In the genomic region with DNA sequence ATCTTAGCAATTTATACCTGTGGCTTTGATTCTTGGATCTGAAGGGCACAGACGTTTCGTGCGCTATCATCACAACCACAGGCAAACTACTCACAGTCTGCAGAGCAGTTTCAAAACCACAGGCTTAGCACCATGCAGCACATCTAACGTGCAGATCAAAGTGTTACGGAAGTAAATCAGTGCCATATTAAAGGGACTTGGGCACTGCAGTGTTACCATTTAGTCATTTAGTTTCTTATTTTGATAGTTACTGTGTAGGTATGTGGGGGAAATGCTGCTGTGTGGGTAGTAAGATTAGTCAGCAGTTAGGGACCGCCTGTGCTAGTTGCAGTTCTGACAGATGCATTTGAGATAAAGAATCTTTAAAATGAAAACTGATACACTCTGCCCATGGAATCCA, we compare ENCODE assay signal across 1 cellular context.
TF ChIP-seq lines count a peak whose summit lies in the region.

No MANE protein-coding gene starts in this region.

TF ChIP-seq in K562, 482 proteins besides CTCF, POLR2A, EP300 and RAD21 (continued from another document and continues in another):
- TF ChIP-seq ZNF184 (CRISPR knock-in tag; IDR thresholded peaks at IDR 0.05) (no peak), TSC22D4 (tag; IDR thresholded peaks at IDR 0.05) (no peak), FOXK1 (CRISPR knock-in tag; IDR thresholded peaks at IDR 0.05; ENCODE audit: borderline replicate concordance) (no peak), ZNF766 (CRISPR knock-in tag; conservative IDR thresholded peaks at IDR 0.05) (no peak), KLF16 (IDR thresholded peaks at IDR 0.05) (peak; percentile 26; the same call in 1 of the 2 replicates), BACH1 (tag; IDR thresholded peaks at IDR 0.05) (no peak), SPI1 (IDR thresholded peaks at IDR 0.05; ENCODE audit: borderline replicate concordance, low read depth, low read length) (no peak), PTTG1 (tag; IDR thresholded peaks at IDR 0.05; ENCODE audit: low read depth) (no peak), ZNF12 (CRISPR knock-in tag; IDR thresholded peaks at IDR 0.05) (no peak), RCOR1 (IDR thresholded peaks at IDR 0.05; ENCODE audit: borderline replicate concordance in 1 of 2, low read depth in 2 of 2, low read length in 2 of 2) (no peak), RB1 (IDR thresholded peaks at IDR 0.05; ENCODE audit: low read depth) (no peak), ZNF324 (CRISPR knock-in tag; IDR thresholded peaks at IDR 0.05) (no peak), ZFPM2 (CRISPR knock-in tag; IDR thresholded peaks at IDR 0.05) (no peak), NFIX (CRISPR knock-in tag; IDR thresholded peaks at IDR 0.05; ENCODE audit: low read depth) (no peak), ZBTB43 (CRISPR knock-in tag; IDR thresholded peaks at IDR 0.05) (no peak), TEAD1 (CRISPR knock-in tag; IDR thresholded peaks at IDR 0.05) (no peak), TRIM24 (IDR thresholded peaks at IDR 0.05) (no peak), ASH1L (IDR thresholded peaks at IDR 0.05; ENCODE audit: borderline replicate concordance, low read depth, partially characterized antibody) (no peak), KAT8 (IDR thresholded peaks at IDR 0.05; ENCODE audit: low read depth) (no peak), ZNF277 (CRISPR knock-in tag; IDR thresholded peaks at IDR 0.05; ENCODE audit: borderline replicate concordance) (no peak), ETV5 (CRISPR knock-in tag; IDR thresholded peaks at IDR 0.05; ENCODE audit: low read depth) (no peak), PHTF2 (CRISPR knock-in tag; IDR thresholded peaks at IDR 0.05) (no peak), RREB1 (CRISPR knock-in tag; IDR thresholded peaks at IDR 0.05) (no peak), TCF7 (IDR thresholded peaks at IDR 0.05; ENCODE audit: borderline replicate concordance) (peak; percentile 71; the same call in 1 of the 2 replicates), ETV6 (IDR thresholded peaks at IDR 0.05; ENCODE audit: borderline replicate concordance in 1 of 2, low read depth in 2 of 2, low read length in 1 of 2) (no peak), ETV6 (CRISPR knock-in tag; IDR thresholded peaks at IDR 0.05; ENCODE audit: borderline replicate concordance) (no peak), SNIP1 (IDR thresholded peaks at IDR 0.05; ENCODE audit: low read depth) (no peak)
- TF ChIP-seq, protein P1, sequence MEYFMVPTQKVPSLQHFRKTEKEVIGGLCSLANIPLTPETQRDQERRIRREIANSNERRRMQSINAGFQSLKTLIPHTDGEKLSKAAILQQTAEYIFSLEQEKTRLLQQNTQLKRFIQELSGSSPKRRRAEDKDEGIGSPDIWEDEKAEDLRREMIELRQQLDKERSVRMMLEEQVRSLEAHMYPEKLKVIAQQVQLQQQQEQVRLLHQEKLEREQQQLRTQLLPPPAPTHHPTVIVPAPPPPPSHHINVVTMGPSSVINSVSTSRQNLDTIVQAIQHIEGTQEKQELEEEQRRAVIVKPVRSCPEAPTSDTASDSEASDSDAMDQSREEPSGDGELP (CRISPR knock-in tag; IDR thresholded peaks at IDR 0.05; ENCODE audit: borderline replicate concordance): no peak
- TF ChIP-seq, protein P2, sequence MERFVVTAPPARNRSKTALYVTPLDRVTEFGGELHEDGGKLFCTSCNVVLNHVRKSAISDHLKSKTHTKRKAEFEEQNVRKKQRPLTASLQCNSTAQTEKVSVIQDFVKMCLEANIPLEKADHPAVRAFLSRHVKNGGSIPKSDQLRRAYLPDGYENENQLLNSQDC (CRISPR knock-in tag; IDR thresholded peaks at IDR 0.05): no peak
- TF ChIP-seq, protein P3, sequence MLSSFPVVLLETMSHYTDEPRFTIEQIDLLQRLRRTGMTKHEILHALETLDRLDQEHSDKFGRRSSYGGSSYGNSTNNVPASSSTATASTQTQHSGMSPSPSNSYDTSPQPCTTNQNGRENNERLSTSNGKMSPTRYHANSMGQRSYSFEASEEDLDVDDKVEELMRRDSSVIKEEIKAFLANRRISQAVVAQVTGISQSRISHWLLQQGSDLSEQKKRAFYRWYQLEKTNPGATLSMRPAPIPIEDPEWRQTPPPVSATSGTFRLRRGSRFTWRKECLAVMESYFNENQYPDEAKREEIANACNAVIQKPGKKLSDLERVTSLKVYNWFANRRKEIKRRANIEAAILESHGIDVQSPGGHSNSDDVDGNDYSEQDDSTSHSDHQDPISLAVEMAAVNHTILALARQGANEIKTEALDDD (IDR thresholded peaks at IDR 0.05): peak; percentile 69
- TF ChIP-seq, protein P4, sequence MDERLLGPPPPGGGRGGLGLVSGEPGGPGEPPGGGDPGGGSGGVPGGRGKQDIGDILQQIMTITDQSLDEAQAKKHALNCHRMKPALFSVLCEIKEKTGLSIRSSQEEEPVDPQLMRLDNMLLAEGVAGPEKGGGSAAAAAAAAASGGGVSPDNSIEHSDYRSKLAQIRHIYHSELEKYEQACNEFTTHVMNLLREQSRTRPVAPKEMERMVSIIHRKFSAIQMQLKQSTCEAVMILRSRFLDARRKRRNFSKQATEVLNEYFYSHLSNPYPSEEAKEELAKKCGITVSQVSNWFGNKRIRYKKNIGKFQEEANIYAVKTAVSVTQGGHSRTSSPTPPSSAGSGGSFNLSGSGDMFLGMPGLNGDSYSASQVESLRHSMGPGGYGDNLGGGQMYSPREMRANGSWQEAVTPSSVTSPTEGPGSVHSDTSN (CRISPR knock-in tag; IDR thresholded peaks at IDR 0.05; ENCODE audit: low read depth): no peak
- TF ChIP-seq, protein P4 (tag; conservative IDR thresholded peaks at IDR 0.05; ENCODE audit: low read depth): no peak
- TF ChIP-seq, protein P5, sequence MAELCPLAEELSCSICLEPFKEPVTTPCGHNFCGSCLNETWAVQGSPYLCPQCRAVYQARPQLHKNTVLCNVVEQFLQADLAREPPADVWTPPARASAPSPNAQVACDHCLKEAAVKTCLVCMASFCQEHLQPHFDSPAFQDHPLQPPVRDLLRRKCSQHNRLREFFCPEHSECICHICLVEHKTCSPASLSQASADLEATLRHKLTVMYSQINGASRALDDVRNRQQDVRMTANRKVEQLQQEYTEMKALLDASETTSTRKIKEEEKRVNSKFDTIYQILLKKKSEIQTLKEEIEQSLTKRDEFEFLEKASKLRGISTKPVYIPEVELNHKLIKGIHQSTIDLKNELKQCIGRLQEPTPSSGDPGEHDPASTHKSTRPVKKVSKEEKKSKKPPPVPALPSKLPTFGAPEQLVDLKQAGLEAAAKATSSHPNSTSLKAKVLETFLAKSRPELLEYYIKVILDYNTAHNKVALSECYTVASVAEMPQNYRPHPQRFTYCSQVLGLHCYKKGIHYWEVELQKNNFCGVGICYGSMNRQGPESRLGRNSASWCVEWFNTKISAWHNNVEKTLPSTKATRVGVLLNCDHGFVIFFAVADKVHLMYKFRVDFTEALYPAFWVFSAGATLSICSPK (IDR thresholded peaks at IDR 0.05; ENCODE audit: borderline replicate concordance): no peak
- TF ChIP-seq, protein P6, sequence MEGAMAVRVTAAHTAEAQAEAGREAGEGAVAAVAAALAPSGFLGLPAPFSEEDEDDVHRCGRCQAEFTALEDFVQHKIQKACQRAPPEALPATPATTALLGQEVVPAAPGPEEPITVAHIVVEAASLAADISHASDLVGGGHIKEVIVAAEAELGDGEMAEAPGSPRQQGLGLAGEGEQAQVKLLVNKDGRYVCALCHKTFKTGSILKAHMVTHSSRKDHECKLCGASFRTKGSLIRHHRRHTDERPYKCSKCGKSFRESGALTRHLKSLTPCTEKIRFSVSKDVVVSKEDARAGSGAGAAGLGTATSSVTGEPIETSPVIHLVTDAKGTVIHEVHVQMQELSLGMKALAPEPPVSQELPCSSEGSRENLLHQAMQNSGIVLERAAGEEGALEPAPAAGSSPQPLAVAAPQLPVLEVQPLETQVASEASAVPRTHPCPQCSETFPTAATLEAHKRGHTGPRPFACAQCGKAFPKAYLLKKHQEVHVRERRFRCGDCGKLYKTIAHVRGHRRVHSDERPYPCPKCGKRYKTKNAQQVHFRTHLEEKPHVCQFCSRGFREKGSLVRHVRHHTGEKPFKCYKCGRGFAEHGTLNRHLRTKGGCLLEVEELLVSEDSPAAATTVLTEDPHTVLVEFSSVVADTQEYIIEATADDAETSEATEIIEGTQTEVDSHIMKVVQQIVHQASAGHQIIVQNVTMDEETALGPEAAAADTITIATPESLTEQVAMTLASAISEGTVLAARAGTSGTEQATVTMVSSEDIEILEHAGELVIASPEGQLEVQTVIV (CRISPR knock-in tag; IDR thresholded peaks at IDR 0.05; ENCODE audit: borderline replicate concordance): no peak
- TF ChIP-seq, protein P7, sequence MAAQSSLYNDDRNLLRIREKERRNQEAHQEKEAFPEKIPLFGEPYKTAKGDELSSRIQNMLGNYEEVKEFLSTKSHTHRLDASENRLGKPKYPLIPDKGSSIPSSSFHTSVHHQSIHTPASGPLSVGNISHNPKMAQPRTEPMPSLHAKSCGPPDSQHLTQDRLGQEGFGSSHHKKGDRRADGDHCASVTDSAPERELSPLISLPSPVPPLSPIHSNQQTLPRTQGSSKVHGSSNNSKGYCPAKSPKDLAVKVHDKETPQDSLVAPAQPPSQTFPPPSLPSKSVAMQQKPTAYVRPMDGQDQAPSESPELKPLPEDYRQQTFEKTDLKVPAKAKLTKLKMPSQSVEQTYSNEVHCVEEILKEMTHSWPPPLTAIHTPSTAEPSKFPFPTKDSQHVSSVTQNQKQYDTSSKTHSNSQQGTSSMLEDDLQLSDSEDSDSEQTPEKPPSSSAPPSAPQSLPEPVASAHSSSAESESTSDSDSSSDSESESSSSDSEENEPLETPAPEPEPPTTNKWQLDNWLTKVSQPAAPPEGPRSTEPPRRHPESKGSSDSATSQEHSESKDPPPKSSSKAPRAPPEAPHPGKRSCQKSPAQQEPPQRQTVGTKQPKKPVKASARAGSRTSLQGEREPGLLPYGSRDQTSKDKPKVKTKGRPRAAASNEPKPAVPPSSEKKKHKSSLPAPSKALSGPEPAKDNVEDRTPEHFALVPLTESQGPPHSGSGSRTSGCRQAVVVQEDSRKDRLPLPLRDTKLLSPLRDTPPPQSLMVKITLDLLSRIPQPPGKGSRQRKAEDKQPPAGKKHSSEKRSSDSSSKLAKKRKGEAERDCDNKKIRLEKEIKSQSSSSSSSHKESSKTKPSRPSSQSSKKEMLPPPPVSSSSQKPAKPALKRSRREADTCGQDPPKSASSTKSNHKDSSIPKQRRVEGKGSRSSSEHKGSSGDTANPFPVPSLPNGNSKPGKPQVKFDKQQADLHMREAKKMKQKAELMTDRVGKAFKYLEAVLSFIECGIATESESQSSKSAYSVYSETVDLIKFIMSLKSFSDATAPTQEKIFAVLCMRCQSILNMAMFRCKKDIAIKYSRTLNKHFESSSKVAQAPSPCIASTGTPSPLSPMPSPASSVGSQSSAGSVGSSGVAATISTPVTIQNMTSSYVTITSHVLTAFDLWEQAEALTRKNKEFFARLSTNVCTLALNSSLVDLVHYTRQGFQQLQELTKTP (IDR thresholded peaks at IDR 0.05; ENCODE audit: low read depth in 1 of 2, partially characterized antibody in 2 of 2): no peak
